In genomic region chr6:136613477-136613876, GRCh38 we compare ENCODE assay signal across 19 cellular contexts.
DNase-seq lines count a peak whose midpoint lies in the region; ATAC-seq and TF ChIP-seq lines count a peak whose summit lies in the region.
"Had no signal": no experiment of that assay in that cellular context is flagged by ENCODE, and none has a peak within 500 bp of the region (broad histone marks: within the 10 kb centered on the region; RNA-seq: fewer than 3 reads in every experiment).

No MANE protein-coding gene starts in this region.

- DNase-seq in ELR (ENCODE audit: low read depth) (peak; percentile 57), SK-N-SH (no peak), fibroblast of mammary gland (ENCODE audit: low read depth) (peak; percentile 15), retinal pigment epithelial cell (ENCODE audit: low read depth) (no peak), NCI-H2029 (lab: John Stamatoyannopoulos, UW) (no peak), NCI-H446 treated with DMSO at 0.1 percent for 48 hours (lab: John Stamatoyannopoulos, UW) (no peak)
- no peak for DNase-seq in effector CD8-positive, alpha-beta T cell (lab: John Stamatoyannopoulos, UW)
- DNase-seq: activated CD4-positive, alpha-beta T cell treated with anti-CD3 and anti-CD28 coated beads for 4 hours; activated CD8-positive, alpha-beta memory T cell treated with anti-CD3 and anti-CD28 coated beads, Interleukin-2, amount 10 ng/mL, durations not matched to agents 7 days and 5 days; activated naive CD8-positive, alpha-beta T cell treated with anti-CD3 and anti-CD28 coated beads for 36 hours; DND-41; foreskin melanocyte; left lung; Right ventricle myocardium superior; small intestine; T-helper 1 cell; upper lobe of left lung had no signal

- TF ChIP-seq CTCF in SK-N-SH (IDR thresholded peaks at IDR 0.05) (no peak), fibroblast of mammary gland (conservative IDR thresholded peaks at IDR 0.05; ENCODE audit: control insufficient read depth, insufficient read depth, low read depth, low read length) (no peak), retinal pigment epithelial cell (conservative IDR thresholded peaks at IDR 0.05; ENCODE audit: low read depth, low read length) (no peak)

- no peaks in the 10 kb centered on the region for H3K27me3 ChIP-seq in SK-N-SH (ENCODE audit: insufficient read depth)
- H3K27me3 ChIP-seq: breast epithelium, left lung, upper lobe of left lung had no signal

- no peak for TF ChIP-seq RAD21 in SK-N-SH (IDR thresholded peaks at IDR 0.05; ENCODE audit: low read length)

- H3F3A ChIP-seq in SK-N-SH (replicated peaks; ENCODE audit: insufficient read depth) = peaks cover 34% of the 10 kb centered on the region

- 63% methylated on average over 3 of the region's 3 CpGs for WGBS in SK-N-SH (ENCODE audit: low lambda C conversion rate)

- no peak for TF ChIP-seq EP300 in SK-N-SH (IDR thresholded peaks at IDR 0.05; ENCODE audit: borderline replicate concordance in 1 of 2, low read depth in 1 of 2, low read length in 1 of 2)

- ATAC-seq in HG02759 (IDR thresholded peaks at IDR 0.05; ENCODE audit: unreplicated experiment) = no peak
- ATAC-seq: activated CD8-positive, alpha-beta memory T cell treated with anti-CD3 and anti-CD28 coated beads, Interleukin-2, amount 10 ng/mL, durations not matched to agents 7 days and 5 days; left lung had no signal

- no peaks in the 10 kb centered on the region for H4K20me1 ChIP-seq in SK-N-SH (ENCODE audit: insufficient read depth)

- H2AFZ ChIP-seq in SK-N-SH (ENCODE audit: low read depth) = no peak overlapping the region

- H3K27ac ChIP-seq in SK-N-SH (ENCODE audit: low read depth in 2 of 2, low read length in 1 of 2) = peak overlapping the region in 1 of 2 experiments; percentile 79; a peak in 3 of 4 replicates
- H3K27ac ChIP-seq: breast epithelium, left lung, upper lobe of left lung had no signal

- no peak overlapping the region for H3K4me3 ChIP-seq in SK-N-SH (ENCODE audit: low read depth in 2 of 2, low read length in 1 of 2)
- no peak overlapping the region for H3K4me3 ChIP-seq in fibroblast of mammary gland (ENCODE audit: control insufficient read depth, low read depth, low read length)
- peak overlapping the region; percentile 5 for H3K4me3 ChIP-seq in retinal pigment epithelial cell (ENCODE audit: low read length)
- H3K4me3 ChIP-seq: breast epithelium, left lung, upper lobe of left lung had no signal

- peaks cover 5 to 47% of the 10 kb centered on the region in 2 experiments for H3K4me1 ChIP-seq in SK-N-SH (ENCODE audit: control insufficient read depth in 1 of 2, insufficient read depth in 2 of 2, low read depth in 1 of 2, low read length in 1 of 2)
- H3K4me1 ChIP-seq: breast epithelium had no signal

- no peaks in the 10 kb centered on the region for H3K79me2 ChIP-seq in SK-N-SH (ENCODE audit: insufficient read depth)

- no peaks in the 10 kb centered on the region for H3K9me3 ChIP-seq in SK-N-SH
- H3K9me3 ChIP-seq: breast epithelium, left lung, upper lobe of left lung had no signal

- no peak overlapping the region for H3K4me2 ChIP-seq in SK-N-SH

- no peaks in the 10 kb centered on the region for H3K36me3 ChIP-seq in SK-N-SH (replicated peaks in 1 of 2; ENCODE audit: control insufficient read depth in 1 of 2, insufficient read depth in 2 of 2, low read length in 1 of 2)
- H3K36me3 ChIP-seq: breast epithelium had no signal

- H3K9me2 ChIP-seq in SK-N-SH = no peaks in the 10 kb centered on the region

- POLR2A ChIA-PET in SK-N-SH (lab: Yijun Ruan, JAX) = no interaction called here

- H3K9ac ChIP-seq in SK-N-SH = peak overlapping the region; percentile 25; the same call in 1 of the 2 replicates

- CTCF ChIA-PET in SK-N-SH (lab: Yijun Ruan, JAX) = interaction anchor here (1.0 to 8.1 kb wide), 5 partner anchors 9 to 178 kb away, joined by 3 to 36 read pairs (median 5); partner anchors contain the start of gene MAP3K5

TF ChIP-seq in SK-N-SH, 30 proteins besides CTCF, POLR2A, EP300 and RAD21:
- TF ChIP-seq USF1 (IDR thresholded peaks at IDR 0.05; ENCODE audit: borderline replicate concordance, low read depth) (no peak), USF2 (IDR thresholded peaks at IDR 0.05; ENCODE audit: borderline replicate concordance, low read depth, low read length) (no peak), RFX5 (IDR thresholded peaks at IDR 0.05; ENCODE audit: low read length) (no peak), FOSL2 (IDR thresholded peaks at IDR 0.05; ENCODE audit: borderline replicate concordance, low read depth) (no peak), FOXM1 (IDR thresholded peaks at IDR 0.05; ENCODE audit: low read depth) (no peak), TAF1 (IDR thresholded peaks at IDR 0.05; ENCODE audit: borderline replicate concordance, low read depth, low read length) (no peak)
- TF ChIP-seq, protein P1, sequence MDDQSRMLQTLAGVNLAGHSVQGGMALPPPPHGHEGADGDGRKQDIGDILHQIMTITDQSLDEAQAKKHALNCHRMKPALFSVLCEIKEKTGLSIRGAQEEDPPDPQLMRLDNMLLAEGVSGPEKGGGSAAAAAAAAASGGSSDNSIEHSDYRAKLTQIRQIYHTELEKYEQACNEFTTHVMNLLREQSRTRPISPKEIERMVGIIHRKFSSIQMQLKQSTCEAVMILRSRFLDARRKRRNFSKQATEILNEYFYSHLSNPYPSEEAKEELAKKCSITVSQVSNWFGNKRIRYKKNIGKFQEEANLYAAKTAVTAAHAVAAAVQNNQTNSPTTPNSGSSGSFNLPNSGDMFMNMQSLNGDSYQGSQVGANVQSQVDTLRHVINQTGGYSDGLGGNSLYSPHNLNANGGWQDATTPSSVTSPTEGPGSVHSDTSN (IDR thresholded peaks at IDR 0.05) = no peak

Comparison
In these comparisons a context has a peak if more than half of its experiments do, and no peak if none do; other contexts are left out.
1. DNase-seq: peak in ELR (single experiment) and fibroblast of mammary gland (single experiment); none in SK-N-SH (single experiment), retinal pigment epithelial cell (single experiment), effector CD8-positive, alpha-beta T cell (single experiment), NCI-H2029 (single experiment) and NCI-H446 treated with DMSO at 0.1 percent for 48 hours (single experiment).